ENCODE assay signal across 21 cellular contexts in genomic region chr4:176099314-176099713, GRCh38. TPM values are rescaled to one million over a fixed set of nuclear protein-coding genes. Genes with fewer than 3 reads are reported as not detected.
DNase-seq lines count a peak whose midpoint lies in the region; ATAC-seq and TF ChIP-seq lines count a peak whose summit lies in the region.
"Had no signal": no experiment of that assay in that cellular context is flagged by ENCODE, and none has a peak within 500 bp of the region (broad histone marks: within the 10 kb centered on the region; RNA-seq: fewer than 3 reads in every experiment).

No MANE protein-coding gene starts in this region.

- POLR2A ChIA-PET in activated CD4-positive, alpha-beta T cell treated with anti-CD3 and anti-CD28 coated beads, Interleukin-2, amount 10 ng/mL, durations not matched to agents 7 days and 5 days (lab: Charles Lee): no interaction called here

- H2AK5ac ChIP-seq in H9 (ENCODE audit: insufficient read length, low read length): no peak overlapping the region

- H3K9me3 ChIP-seq in H9 (ENCODE audit: control insufficient read depth, low read depth, low read length): no peaks in the 10 kb centered on the region
- H3K9me3 ChIP-seq: psoas muscle, transverse colon had no signal

- H3K79me1 ChIP-seq in H9 (ENCODE audit: insufficient read depth, low read depth, low read length, poor library complexity, severe bottlenecking): no peaks in the 10 kb centered on the region

- H3K4ac ChIP-seq in H9 (ENCODE audit: low read depth, low read length): no peak overlapping the region

- no peak overlapping the region for H2AFZ ChIP-seq in H9 (ENCODE audit: low read length)

- no peak overlapping the region for H3K18ac ChIP-seq in H9 (ENCODE audit: insufficient read length, low read depth, low read length)

- no peak for DNase-seq in H9
- DNase-seq in astrocyte of the cerebellum (ENCODE audit: low read depth): no peak
- DNase-seq in foreskin keratinocyte: no peak
- DNase-seq in type B pancreatic cell (ENCODE audit: extremely low spot score, unreplicated experiment): no peak
- no peak for DNase-seq in D341Med (ENCODE audit: low spot score)
- no peak for DNase-seq in activated CD4-positive, alpha-beta T cell treated with anti-CD3 and anti-CD28 coated beads, Interleukin-2, amount 10 ng/mL, durations not matched to agents 7 days and 5 days
- DNase-seq in SKM-1 treated with dmso at 0.1 percent for 144 hours (lab: John Stamatoyannopoulos, UW; ENCODE audit: unreplicated experiment): no peak
- DNase-seq: activated CD8-positive, alpha-beta memory T cell treated with anti-CD3 and anti-CD28 coated beads, Interleukin-2, amount 50 U/mL, for 4 hours; Calu3; dermis blood vessel endothelial cell; KG1; left cardiac atrium; NCI-H1694 treated with DMSO at 0.1 percent for 48 hours; psoas muscle; stimulated activated CD4-positive, alpha-beta T cell treated with anti-CD3 and anti-CD28 coated beads, Interleukin-4, amount 100 ng/mL, for 24 hours; stimulated activated naive CD8-positive, alpha-beta T cell treated with anti-CD3 and anti-CD28 coated beads, Interleukin-15, amount 100 ng/mL, for 72 hours; transverse colon had no signal

- no peak overlapping the region for H3K14ac ChIP-seq in H9 (ENCODE audit: insufficient read depth, low read length)

- H3K36me3 Mint-ChIP-seq in H9 (ENCODE audit: insufficient read depth in 1 of 3, low read depth in 3 of 3) (peaks cover 0 to 8% (median 4%) of the 10 kb centered on the region in 3 experiments; a peak in 3 of 7 replicates), type B pancreatic cell (no peaks in the 10 kb centered on the region)
- no peaks in the 10 kb centered on the region for H3K36me3 Mint-ChIP-seq in activated CD4-positive, alpha-beta T cell treated with anti-CD3 and anti-CD28 coated beads, Interleukin-2, amount 10 ng/mL, durations not matched to agents 7 days and 5 days (ENCODE audit: low read depth)

- H4K91ac ChIP-seq in H9 (ENCODE audit: insufficient read length, low read depth, low read length): no peak overlapping the region

- TF ChIP-seq CTCF in H9 (conservative IDR thresholded peaks at IDR 0.05) (peak; percentile 47), astrocyte of the cerebellum (IDR thresholded peaks at IDR 0.05; ENCODE audit: low read depth, low read length, missing control alignments) (peak; percentile 11), foreskin keratinocyte (conservative IDR thresholded peaks at IDR 0.05) (peak; percentile 32), type B pancreatic cell (conservative IDR thresholded peaks at IDR 0.05) (peak; percentile 59)

- H3K27ac Mint-ChIP-seq in H9 (peak overlapping the region in 1 of 3 experiments; percentile 37; a peak in 2 of 7 replicates), type B pancreatic cell (no peak overlapping the region)
- no peak overlapping the region for H3K27ac Mint-ChIP-seq in activated CD4-positive, alpha-beta T cell treated with anti-CD3 and anti-CD28 coated beads, Interleukin-2, amount 10 ng/mL, durations not matched to agents 7 days and 5 days
- H3K27ac Mint-ChIP-seq: activated T-helper 2 cell treated with anti-CD3 and anti-CD28 coated beads, Interferon-gamma antibody, Interleukin-2, Interleukin-4, amounts not matched to agents 10 μg/mL and 5 μg/mL and 100 μg/mL, durations not matched to agents 14 hours and 24 hours and 36 hours; nephron; stimulated activated naive CD8-positive, alpha-beta T cell treated with anti-CD3 and anti-CD28 coated beads, Interleukin-15, amount 100 ng/mL, for 72 hours; T-helper 1 cell treated with Interleukin-12 subunit alpha and Interleukin-12 subunit beta and Interleukin-4 antibody, amounts not matched to agents 30 μg/mL and 1 μg/mL, for 36 hours had no signal

- no peak overlapping the region for H4K5ac ChIP-seq in H9 (ENCODE audit: insufficient read length, low read depth, low read length)

- H3K79me2 ChIP-seq in H9 (ENCODE audit: insufficient read depth, low read length): no peaks in the 10 kb centered on the region

- H3K4me2 ChIP-seq in H9 (ENCODE audit: insufficient read depth, insufficient read length, low read length): no peak overlapping the region

- no peak for ATAC-seq in foreskin keratinocyte
- ATAC-seq: left cardiac atrium; psoas muscle; stimulated activated naive CD8-positive, alpha-beta T cell treated with anti-CD3 and anti-CD28 coated beads, Interleukin-15, amount 100 ng/mL, for 72 hours had no signal

- CTCF ChIA-PET in activated CD4-positive, alpha-beta T cell treated with anti-CD3 and anti-CD28 coated beads, Interleukin-2, amount 10 ng/mL, durations not matched to agents 7 days and 5 days (lab: Charles Lee): no interaction called here

- H3K4me3 ChIP-seq in astrocyte of the cerebellum (ENCODE audit: low read depth, low read length): no peak overlapping the region
- H3K4me3 ChIP-seq: psoas muscle, transverse colon had no signal

- no peaks in the 10 kb centered on the region for H4K20me1 ChIP-seq in H9 (ENCODE audit: control insufficient read depth, insufficient read depth, insufficient read length)

- H3K4me1 ChIP-seq in H9 (ENCODE audit: insufficient read depth, low read length): no peaks in the 10 kb centered on the region
- no peaks in the 10 kb centered on the region for H3K4me1 ChIP-seq in foreskin keratinocyte
- H3K4me1 ChIP-seq: psoas muscle, transverse colon had no signal

- H3K9me3 Mint-ChIP-seq in H9: peaks cover 2 to 7% of the 10 kb centered on the region in 2 experiments; a peak in 2 of 5 replicates
- peaks cover 12% of the 10 kb centered on the region for H3K9me3 Mint-ChIP-seq in type B pancreatic cell
- no peaks in the 10 kb centered on the region for H3K9me3 Mint-ChIP-seq in activated CD4-positive, alpha-beta T cell treated with anti-CD3 and anti-CD28 coated beads, Interleukin-2, amount 10 ng/mL, durations not matched to agents 7 days and 5 days
- H3K9me3 Mint-ChIP-seq: activated T-helper 2 cell treated with anti-CD3 and anti-CD28 coated beads, Interferon-gamma antibody, Interleukin-2, Interleukin-4, amounts not matched to agents 10 μg/mL and 5 μg/mL and 100 μg/mL, durations not matched to agents 14 hours and 24 hours and 36 hours had no signal

- no peak overlapping the region for H3K56ac ChIP-seq in H9 (ENCODE audit: insufficient read length, low read depth, low read length)

- H3K27me3 ChIP-seq in H9 (ENCODE audit: insufficient read depth, low read length): no peaks in the 10 kb centered on the region
- H3K27me3 ChIP-seq in foreskin keratinocyte: peaks cover 3% of the 10 kb centered on the region
- H3K27me3 ChIP-seq: transverse colon had no signal

- no peak overlapping the region for H2BK5ac ChIP-seq in H9 (ENCODE audit: insufficient read length, low read length)

- no peak overlapping the region for H2BK120ac ChIP-seq in H9 (ENCODE audit: low read depth, low read length, poor library complexity, severe bottlenecking)

- H3K23ac ChIP-seq in H9 (ENCODE audit: insufficient read length, low read depth, low read length): no peak overlapping the region

- H3K9ac ChIP-seq in H9 (ENCODE audit: extremely low read depth, insufficient read length, low read length): no peak overlapping the region

- no peak overlapping the region for H4K8ac ChIP-seq in H9 (replicated peaks; ENCODE audit: insufficient read length, low read depth, low read length)

- H3K27ac ChIP-seq in H9 (ENCODE audit: insufficient read length, low read depth, low read length) (no peak overlapping the region), foreskin keratinocyte (no peak overlapping the region)
- H3K27ac ChIP-seq: epithelial cell of prostate, psoas muscle, transverse colon had no signal

- in situ Hi-C loops in astrocyte of the cerebellum (cut with HindIII; ENCODE audit: low sequenced_read_pairs): no loop called here

- no peaks in the 10 kb centered on the region for H3K27me3 Mint-ChIP-seq in H9 (ENCODE audit: low read depth)
- H3K27me3 Mint-ChIP-seq in type B pancreatic cell: no peaks in the 10 kb centered on the region
- H3K27me3 Mint-ChIP-seq in activated CD4-positive, alpha-beta T cell treated with anti-CD3 and anti-CD28 coated beads, Interleukin-2, amount 10 ng/mL, durations not matched to agents 7 days and 5 days: peaks cover 2% of the 10 kb centered on the region

- H2BK20ac ChIP-seq in H9 (ENCODE audit: low read depth, low read length, poor library complexity, severe bottlenecking): no peak overlapping the region

- H2BK15ac ChIP-seq in H9 (ENCODE audit: low read depth, low read length): no peak overlapping the region

- H3K4me3 Mint-ChIP-seq in H9 (no peak overlapping the region), type B pancreatic cell (no peak overlapping the region)
- no peak overlapping the region for H3K4me3 Mint-ChIP-seq in activated CD4-positive, alpha-beta T cell treated with anti-CD3 and anti-CD28 coated beads, Interleukin-2, amount 10 ng/mL, durations not matched to agents 7 days and 5 days
- H3K4me3 Mint-ChIP-seq: nephron; stimulated activated naive CD8-positive, alpha-beta T cell treated with anti-CD3 and anti-CD28 coated beads, Interleukin-15, amount 100 ng/mL, for 72 hours; T-helper 1 cell treated with Interleukin-12 subunit alpha and Interleukin-12 subunit beta and Interleukin-4 antibody, amounts not matched to agents 30 μg/mL and 1 μg/mL, for 36 hours had no signal

- no peak overlapping the region for H2BK12ac ChIP-seq in H9 (ENCODE audit: insufficient read length, low read depth, low read length)

- H3K4me1 Mint-ChIP-seq in H9 (peaks cover 0 to 2% of the 10 kb centered on the region in 2 experiments; a peak in 2 of 4 replicates), type B pancreatic cell (ENCODE audit: unreplicated experiment) (no peaks in the 10 kb centered on the region)
- H3K4me1 Mint-ChIP-seq in activated CD4-positive, alpha-beta T cell treated with anti-CD3 and anti-CD28 coated beads, Interleukin-2, amount 10 ng/mL, durations not matched to agents 7 days and 5 days: no peaks in the 10 kb centered on the region
- H3K4me1 Mint-ChIP-seq: nephron; stimulated activated naive CD8-positive, alpha-beta T cell treated with anti-CD3 and anti-CD28 coated beads, Interleukin-15, amount 100 ng/mL, for 72 hours had no signal

- no CpG with 5 or more reads among the region's 2 CpGs for WGBS in H9 (ENCODE audit: extremely low coverage, insufficient read length, low lambda C conversion rate)

- no peaks in the 10 kb centered on the region for H3K23me2 ChIP-seq in H9 (ENCODE audit: insufficient read length, low read depth, low read length, poor library complexity, severe bottlenecking)

- no peak overlapping the region for H3T11ph ChIP-seq in H9 (ENCODE audit: low read length)

RNA-seq across cellular contexts. Expression of gene WDR17, which starts 33.7 kb away (rescaled TPM):
- total RNA-seq in H9 (2021) (2.0 and 2.6 TPM in 2 replicates), foreskin keratinocyte (1.1 and 1.3 TPM in 2 replicates), type B pancreatic cell (ENCODE audit: low replicate concordance) (5.2 and 6.1 TPM in 2 replicates)
- 0.12 and 0.16 TPM in 2 replicates for polyA plus RNA-seq in foreskin keratinocyte
- under 1 TPM; 0.83 to 0.87 TPM for total RNA-seq in activated CD4-positive, alpha-beta T cell treated with anti-CD3 and anti-CD28 coated beads, Interleukin-2, amount 10 ng/mL, durations not matched to agents 7 days and 5 days
